In the genomic region with DNA sequence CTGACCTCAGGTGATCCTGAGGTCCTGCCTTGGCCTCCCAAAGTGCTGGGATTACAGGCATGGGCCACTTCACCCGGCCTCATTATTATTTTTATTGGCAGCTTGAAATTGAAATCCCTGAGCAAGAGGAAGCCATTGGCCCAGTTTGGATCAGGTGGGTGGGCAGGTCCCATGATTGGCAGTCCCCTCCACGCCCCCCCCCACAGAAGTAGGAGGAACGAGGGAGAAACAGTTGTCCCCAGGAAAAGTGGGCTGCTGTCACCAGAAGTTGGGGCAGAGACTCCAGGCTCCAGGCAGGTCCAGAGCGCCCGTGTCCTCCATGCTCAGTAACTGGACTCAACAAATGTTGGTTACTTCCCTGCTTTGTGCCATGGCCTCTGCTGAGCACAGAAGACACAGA, we compare ENCODE assay signal across 1 cellular context.
TF ChIP-seq lines count a peak whose summit lies in the region.

No MANE protein-coding gene starts in this region.

TF ChIP-seq in H1, 55 proteins besides CTCF, POLR2A, EP300 and RAD21:
- TF ChIP-seq TAF7 (optimal IDR thresholded peaks at IDR 0.05; ENCODE audit: borderline replicate concordance, low read depth, low read length) (no peak), TCF12 (IDR thresholded peaks at IDR 0.05; ENCODE audit: low read depth, low read length) (no peak), GABPA (IDR thresholded peaks at IDR 0.05; ENCODE audit: borderline replicate concordance, insufficient read depth, low read length) (no peak)
